In genomic region chr6:8027965-8028651, GRCh38 we compare ENCODE assay signal across 16 cellular contexts. TPM values are rescaled to one million over a fixed set of nuclear protein-coding genes. Genes with fewer than 3 reads are reported as not detected.
DNase-seq lines count a peak whose midpoint lies in the region; ATAC-seq lines count a peak whose summit lies in the region.
"Had no signal": no experiment of that assay in that cellular context is flagged by ENCODE, and none has a peak within 500 bp of the region (broad histone marks: within the 10 kb centered on the region; RNA-seq: fewer than 3 reads in every experiment).

No MANE protein-coding gene starts in this region.

- no peak overlapping the region for H3K4me3 ChIP-seq in subcutaneous abdominal adipose tissue (ENCODE audit: low read depth in 1 of 5, low read length in 5 of 5)
- H3K4me3 ChIP-seq: A549 had no signal

- H3K27me3 ChIP-seq in subcutaneous abdominal adipose tissue (ENCODE audit: control insufficient read depth in 5 of 5, insufficient read depth in 4 of 5, low read length in 5 of 5), result no peaks in the 10 kb centered on the region

- peak overlapping the region; percentile 75 for H3K27ac Mint-ChIP-seq in activated T-cell treated with anti-CD3 and anti-CD28 coated beads, Interleukin-2, amount 50 U/mL, for 72 hours

- no peak overlapping the region for H3K4me3 Mint-ChIP-seq in activated T-cell treated with anti-CD3 and anti-CD28 coated beads, Interleukin-2, amount 50 U/mL, for 72 hours
- H3K4me3 Mint-ChIP-seq: neural crest cell had no signal

- no peaks in the 10 kb centered on the region for H3K27me3 Mint-ChIP-seq in activated T-cell treated with anti-CD3 and anti-CD28 coated beads, Interleukin-2, amount 50 U/mL, for 72 hours (ENCODE audit: low read depth)

- no peak for ATAC-seq in activated T-cell treated with anti-CD3 and anti-CD28 coated beads, Interleukin-2, amount 50 U/mL, for 72 hours (replicated peaks in 1 of 2)
- ATAC-seq in GM19463 (IDR thresholded peaks at IDR 0.05; ENCODE audit: unreplicated experiment), result no peak
- ATAC-seq: A549 had no signal

- peaks cover 0 to 4% (median 0%) of the 10 kb centered on the region in 5 donors for H3K36me3 ChIP-seq in subcutaneous abdominal adipose tissue (ENCODE audit: control insufficient read depth in 5 of 5, insufficient read depth in 5 of 5, low read length in 5 of 5)

- H3K4me1 ChIP-seq in subcutaneous abdominal adipose tissue (ENCODE audit: control insufficient read depth in 5 of 5, insufficient read depth in 5 of 5, low read length in 5 of 5), result peaks cover 4 to 23% (median 21%) of the 10 kb centered on the region in 5 donors

- H3K36me3 Mint-ChIP-seq in activated T-cell treated with anti-CD3 and anti-CD28 coated beads, Interleukin-2, amount 50 U/mL, for 72 hours (ENCODE audit: insufficient read depth in 2 of 2), result peaks cover 13 to 15% of the 10 kb centered on the region in 2 donors

- peak overlapping the region; percentile 67 for H3K27ac ChIP-seq in subcutaneous abdominal adipose tissue (ENCODE audit: low read depth, low read length)
- H3K27ac ChIP-seq: A549 had no signal

- H3K4me1 Mint-ChIP-seq in activated T-cell treated with anti-CD3 and anti-CD28 coated beads, Interleukin-2, amount 50 U/mL, for 72 hours (ENCODE audit: low read depth), result peaks cover 20% of the 10 kb centered on the region

- H3K9me3 Mint-ChIP-seq in activated T-cell treated with anti-CD3 and anti-CD28 coated beads, Interleukin-2, amount 50 U/mL, for 72 hours, result peaks cover 4 to 10% of the 10 kb centered on the region in 2 donors

- no peak for DNase-seq in activated T-cell treated with anti-CD3 and anti-CD28 coated beads, Interleukin-2, amount 50 U/mL, for 72 hours
- no peak for DNase-seq in activated T-cell treated with anti-CD3 and anti-CD28 coated beads, Interleukin-2, amount 50 U/mL, for 48 hours
- DNase-seq in dermis microvascular lymphatic vessel endothelial cell (ENCODE audit: low read depth in 2 of 2) (peak; percentile 65 to 76), iris pigment epithelial cell (ENCODE audit: low read depth) (peak; percentile 57), NCI-H748 treated with DMSO at 0.1 percent for 48 hours (lab: John Stamatoyannopoulos, UW) (no peak), NCI-H446 treated with DMSO at 0.1 percent for 48 hours (lab: John Stamatoyannopoulos, UW) (no peak)
- DNase-seq: activated naive CD4-positive, alpha-beta T cell; Calu3; hypothalamus; MV-4-11; SHP77 treated with DMSO at 0.1 percent for 48 hours; substantia nigra had no signal

- no peaks in the 10 kb centered on the region for H3K9me3 ChIP-seq in subcutaneous abdominal adipose tissue (ENCODE audit: control insufficient read depth in 5 of 5, low read length in 5 of 5)
- H3K9me3 ChIP-seq: A549 had no signal

- peak overlapping the region in 2 of 5 donors; percentile 47 to 66 for H3K9ac ChIP-seq in subcutaneous abdominal adipose tissue (ENCODE audit: low read length in 5 of 5)

RNA-seq across cellular contexts. Expression of gene BLOC1S5, which starts 36.1 kb away (rescaled TPM):
- total RNA-seq in activated T-cell treated with anti-CD3 and anti-CD28 coated beads, Interleukin-2, amount 50 U/mL, for 72 hours, result 10 to 100 TPM; 25.9 to 37.1 TPM
- total RNA-seq in dermis microvascular lymphatic vessel endothelial cell, result 13.3 and 14.6 TPM in 2 replicates

Comparison
In these comparisons a context has a peak if more than half of its experiments do, and no peak if none do; other contexts are left out.
1. DNase-seq: peak in dermis microvascular lymphatic vessel endothelial cell (2 of 2) and iris pigment epithelial cell (single experiment); none in activated T-cell treated with anti-CD3 and anti-CD28 coated beads, Interleukin-2, amount 50 U/mL, for 72 hours (0 of 2), activated T-cell treated with anti-CD3 and anti-CD28 coated beads, Interleukin-2, amount 50 U/mL, for 48 hours (0 of 2), NCI-H748 treated with DMSO at 0.1 percent for 48 hours (single experiment) and NCI-H446 treated with DMSO at 0.1 percent for 48 hours (single experiment).